In the genomic region with DNA sequence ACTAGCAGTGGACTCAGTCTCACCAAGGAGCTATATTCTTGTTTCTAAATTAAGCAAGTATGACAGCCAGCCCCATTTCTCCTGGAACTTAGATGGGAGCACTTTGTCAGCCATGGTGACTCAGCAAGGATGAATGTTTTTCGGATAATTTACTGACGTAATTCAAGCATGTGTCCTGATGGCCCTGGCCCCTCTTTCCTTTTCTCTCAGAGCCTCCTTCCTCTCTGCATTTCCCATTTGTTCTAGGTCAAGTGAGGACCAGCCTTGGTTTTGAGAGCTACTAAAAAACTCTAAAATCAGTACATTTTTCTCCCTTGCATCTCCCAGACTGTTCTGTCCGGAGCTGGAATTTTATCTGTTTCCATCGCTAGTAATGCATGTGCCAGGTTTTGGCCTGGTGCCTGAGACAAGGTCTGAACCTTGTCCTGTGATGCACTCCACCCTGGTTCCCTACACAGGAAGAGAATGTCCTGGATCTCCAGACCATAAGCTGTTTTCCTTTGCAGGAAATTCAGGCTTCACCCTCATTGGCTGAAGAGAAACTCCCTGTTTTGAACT, we compare ENCODE assay signal across 10 cellular contexts.
DNase-seq lines count a peak whose midpoint lies in the region; ATAC-seq and TF ChIP-seq lines count a peak whose summit lies in the region.
"Had no signal": no experiment of that assay in that cellular context is flagged by ENCODE, and none has a peak within 500 bp of the region (broad histone marks: within the 10 kb centered on the region; RNA-seq: fewer than 3 reads in every experiment).

No MANE protein-coding gene starts in this region.

- no peaks in the 10 kb centered on the region for H3K9me3 Mint-ChIP-seq in activated T-cell treated with anti-CD3 and anti-CD28 coated beads, Interleukin-2, amount 50 U/mL, for 4 hours
- H3K9me3 Mint-ChIP-seq: mesothelial cell of epicardium had no signal

- no peaks in the 10 kb centered on the region for H3K4me1 Mint-ChIP-seq in activated T-cell treated with anti-CD3 and anti-CD28 coated beads, Interleukin-2, amount 50 U/mL, for 4 hours (ENCODE audit: low read depth)

- H3K27ac ChIP-seq in right atrium auricular region = peak overlapping the region; percentile 87 to 89
- H3K27ac ChIP-seq in skeletal muscle tissue (ENCODE audit: low read depth, low read length) = peak overlapping the region; percentile 68

- H3K4me3 Mint-ChIP-seq in activated T-cell treated with anti-CD3 and anti-CD28 coated beads, Interleukin-2, amount 50 U/mL, for 4 hours = no peak overlapping the region
- H3K4me3 Mint-ChIP-seq: mesothelial cell of epicardium had no signal

- peak; percentile 83 for DNase-seq in GM03348 (ENCODE audit: low spot score)
- peak; percentile 53 for DNase-seq in astrocyte of the cerebellum (ENCODE audit: low read depth)
- DNase-seq in right atrium auricular region (ENCODE audit: low spot score) = peak; percentile 72
- DNase-seq in stimulated activated CD4-positive, alpha-beta T cell treated with anti-CD3 and anti-CD28 coated beads, Interleukin-1b, Interleukin-23, amount 100 ng/mL, for 48 hours = no peak
- no peak for DNase-seq in activated T-cell treated with anti-CD3 and anti-CD28 coated beads, Interleukin-2, amount 50 U/mL, for 4 hours
- no peak for DNase-seq in SKM-1 treated with dmso at 0.1 percent for 144 hours (lab: John Stamatoyannopoulos, UW; ENCODE audit: unreplicated experiment)
- DNase-seq: T-helper 9 cell had no signal

- H3K4me3 ChIP-seq in astrocyte of the cerebellum (ENCODE audit: low read depth, low read length) (no peak overlapping the region), right atrium auricular region (no peak overlapping the region), skeletal muscle tissue (ENCODE audit: low read length in 3 of 3) (peak overlapping the region in 1 of 3 donors; percentile 46)

- in situ Hi-C loops in astrocyte of the cerebellum (cut with HindIII; ENCODE audit: low sequenced_read_pairs) = no loop called here

- no peak for ATAC-seq in GM21390 (IDR thresholded peaks at IDR 0.05; ENCODE audit: unreplicated experiment)
- ATAC-seq in activated T-cell treated with anti-CD3 and anti-CD28 coated beads, Interleukin-2, amount 50 U/mL, for 4 hours = no peak

- TF ChIP-seq CTCF in astrocyte of the cerebellum (IDR thresholded peaks at IDR 0.05; ENCODE audit: low read depth, low read length, missing control alignments) (no peak), right atrium auricular region (IDR thresholded peaks at IDR 0.05) (no peak)

- peaks cover 0 to 48% of the 10 kb centered on the region in 2 donors for H3K4me1 ChIP-seq in right atrium auricular region
- peaks cover 19 to 23% (median 23%) of the 10 kb centered on the region in 3 donors for H3K4me1 ChIP-seq in skeletal muscle tissue (ENCODE audit: control insufficient read depth in 3 of 3, insufficient read depth in 3 of 3, low read length in 3 of 3)

- peaks cover 10% of the 10 kb centered on the region for H3K27me3 Mint-ChIP-seq in activated T-cell treated with anti-CD3 and anti-CD28 coated beads, Interleukin-2, amount 50 U/mL, for 4 hours (ENCODE audit: low read depth)

- no peaks in the 10 kb centered on the region for H3K36me3 Mint-ChIP-seq in activated T-cell treated with anti-CD3 and anti-CD28 coated beads, Interleukin-2, amount 50 U/mL, for 4 hours (ENCODE audit: insufficient read depth)

- H3K9ac ChIP-seq in skeletal muscle tissue (ENCODE audit: low read depth in 1 of 3, low read length in 3 of 3) = peak overlapping the region in 1 of 3 donors; percentile 35

- no peaks in the 10 kb centered on the region for H3K36me3 ChIP-seq in right atrium auricular region
- H3K36me3 ChIP-seq in skeletal muscle tissue (ENCODE audit: control insufficient read depth in 3 of 3, insufficient read depth in 3 of 3, low read length in 3 of 3) = no peaks in the 10 kb centered on the region

- H3K27me3 ChIP-seq in right atrium auricular region (no peaks in the 10 kb centered on the region), skeletal muscle tissue (ENCODE audit: control insufficient read depth in 3 of 3, insufficient read depth in 3 of 3, low read length in 3 of 3) (no peaks in the 10 kb centered on the region)

- H3K9me3 ChIP-seq in right atrium auricular region (no peaks in the 10 kb centered on the region), skeletal muscle tissue (ENCODE audit: control insufficient read depth in 3 of 3, low read length in 3 of 3) (no peaks in the 10 kb centered on the region)

Comparison
In these comparisons a context has a peak if more than half of its experiments do, and no peak if none do; other contexts are left out.
1. DNase-seq: peak in GM03348 (single experiment), astrocyte of the cerebellum (single experiment) and right atrium auricular region (single experiment); none in stimulated activated CD4-positive, alpha-beta T cell treated with anti-CD3 and anti-CD28 coated beads, Interleukin-1b, Interleukin-23, amount 100 ng/mL, for 48 hours (single experiment), activated T-cell treated with anti-CD3 and anti-CD28 coated beads, Interleukin-2, amount 50 U/mL, for 4 hours (single experiment) and SKM-1 treated with dmso at 0.1 percent for 144 hours (single experiment).